In the genomic region with DNA sequence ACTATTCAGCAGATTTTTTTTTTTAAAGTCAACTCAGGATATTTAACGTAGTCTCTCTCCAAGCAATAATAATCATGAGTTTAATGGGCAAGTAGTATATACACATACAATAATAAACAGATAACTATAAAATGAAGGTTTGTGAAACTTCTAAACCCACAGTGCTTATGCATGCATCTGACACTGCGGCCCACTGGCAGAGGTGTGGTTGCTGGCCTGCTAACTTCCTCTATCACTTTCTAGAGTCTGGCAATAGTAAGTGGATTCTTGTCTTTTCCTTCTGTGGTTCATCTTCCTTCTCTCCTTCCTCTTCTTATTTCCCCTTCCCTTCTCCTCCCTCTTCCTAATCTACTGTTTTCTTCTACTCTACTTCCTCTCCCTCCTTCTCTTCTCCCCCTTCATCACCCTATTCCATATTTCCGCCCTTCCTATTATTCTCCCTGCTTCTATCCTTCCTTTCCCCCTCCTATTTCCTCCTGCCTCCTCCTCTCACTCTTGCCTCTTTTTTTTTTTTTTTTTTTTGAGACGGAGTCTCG, we compare ENCODE assay signal across 12 cellular contexts.
DNase-seq lines count a peak whose midpoint lies in the region; ATAC-seq lines count a peak whose summit lies in the region.
"Had no signal": no experiment of that assay in that cellular context is flagged by ENCODE, and none has a peak within 500 bp of the region (broad histone marks: within the 10 kb centered on the region; RNA-seq: fewer than 3 reads in every experiment).

No MANE protein-coding gene starts in this region.

- H3K9me3 Mint-ChIP-seq in stimulated activated naive B cell treated with anti-CD40 and anti-IgM and Interleukin-4, amounts not matched to agents 10 μg/mL and 1 μg/mL and 100 μg/mL, for 72 hours: no peaks in the 10 kb centered on the region
- H3K9me3 Mint-ChIP-seq: dendritic cell treated with granulocyte-macrophage colony-stimulating factor and Interleukin-4, amounts not matched to agents 40 ng/mL and 50 ng/mL, for 4 days had no signal

- ATAC-seq in GM19328 (IDR thresholded peaks at IDR 0.05; ENCODE audit: unreplicated experiment): peak; percentile 70
- peak; percentile 86 for ATAC-seq in HG02763 (IDR thresholded peaks at IDR 0.05; ENCODE audit: unreplicated experiment)
- peak; percentile 92 for ATAC-seq in HG03571 (IDR thresholded peaks at IDR 0.05; ENCODE audit: unreplicated experiment)
- ATAC-seq in stimulated activated naive B cell treated with anti-CD40 and anti-IgM and Interleukin-4, amounts not matched to agents 10 μg/mL and 1 μg/mL and 100 μg/mL, for 72 hours (replicated peaks): peak; percentile 74

- H3K4me3 Mint-ChIP-seq in stimulated activated naive B cell treated with anti-CD40 and anti-IgM and Interleukin-4, amounts not matched to agents 10 μg/mL and 1 μg/mL and 100 μg/mL, for 72 hours: no peak overlapping the region
- H3K4me3 Mint-ChIP-seq: dendritic cell treated with granulocyte-macrophage colony-stimulating factor and Interleukin-4, amounts not matched to agents 40 ng/mL and 50 ng/mL, for 4 days had no signal

- H3K27ac Mint-ChIP-seq in stimulated activated naive B cell treated with anti-CD40 and anti-IgM and Interleukin-4, amounts not matched to agents 10 μg/mL and 1 μg/mL and 100 μg/mL, for 72 hours: no peak overlapping the region
- H3K27ac Mint-ChIP-seq: dendritic cell treated with granulocyte-macrophage colony-stimulating factor and Interleukin-4, amounts not matched to agents 40 ng/mL and 50 ng/mL, for 4 days had no signal

- no peaks in the 10 kb centered on the region for H3K36me3 Mint-ChIP-seq in stimulated activated naive B cell treated with anti-CD40 and anti-IgM and Interleukin-4, amounts not matched to agents 10 μg/mL and 1 μg/mL and 100 μg/mL, for 72 hours

- H3K27me3 Mint-ChIP-seq in stimulated activated naive B cell treated with anti-CD40 and anti-IgM and Interleukin-4, amounts not matched to agents 10 μg/mL and 1 μg/mL and 100 μg/mL, for 72 hours: peaks cover 0 to 6% of the 10 kb centered on the region in 2 donors
- H3K27me3 Mint-ChIP-seq: dendritic cell treated with granulocyte-macrophage colony-stimulating factor and Interleukin-4, amounts not matched to agents 40 ng/mL and 50 ng/mL, for 4 days had no signal

- H3K4me1 Mint-ChIP-seq in stimulated activated naive B cell treated with anti-CD40 and anti-IgM and Interleukin-4, amounts not matched to agents 10 μg/mL and 1 μg/mL and 100 μg/mL, for 72 hours: peaks cover 6 to 7% of the 10 kb centered on the region in 2 donors

- DNase-seq in stimulated activated naive B cell treated with anti-CD40 and anti-IgM and Interleukin-4, amounts not matched to agents 10 μg/mL and 1 μg/mL and 100 μg/mL, for 72 hours: no peak
- DNase-seq in caudate nucleus (lab: John Stamatoyannopoulos, UW): no peak
- no peak for DNase-seq in hepatic stellate cell (ENCODE audit: low spot score)
- DNase-seq in glomerular visceral epithelial cell (ENCODE audit: extremely low spot score): no peak
- DNase-seq: NCI-H187 treated with DMSO at 0.1 percent for 48 hours, PC-9, retina, T1000 had no signal

- no peak overlapping the region for H3K27ac ChIP-seq in caudate nucleus (ENCODE audit: low read depth, low read length)
- H3K27ac ChIP-seq: PC-9 had no signal
